Comparison of ENCODE assay signal across 8 cellular contexts in genomic region chr7:150375662-150376521, GRCh38. TPM values are rescaled to one million over a fixed set of nuclear protein-coding genes. Genes with fewer than 3 reads are reported as not detected.
DNase-seq lines count a peak whose midpoint lies in the region; ATAC-seq and TF ChIP-seq lines count a peak whose summit lies in the region.

No MANE protein-coding gene starts in this region.

- CTCF ChIA-PET in PC-3 (lab: Charles Lee), result no interaction called here

- intact Hi-C loops in stomach (cut with DNase I; ENCODE audit: low total_unique reads) (no loop called here), left cardiac atrium (cut with DNase I) (no loop called here), PC-3 (cut with micrococcal nuclease) (loop anchor here (5.0 kb wide), 1 partner anchor 54 kb away; the partner anchor contains the start of genes ACTR3C and LRRC61)

- no peak for TF ChIP-seq EP300 in stomach (IDR thresholded peaks at IDR 0.05)

- no peaks in the 10 kb centered on the region for H3K9me3 ChIP-seq in Peyer's patch
- no peaks in the 10 kb centered on the region for H3K9me3 ChIP-seq in stomach
- no peaks in the 10 kb centered on the region for H3K9me3 ChIP-seq in PC-3 (ENCODE audit: low read length)

- WGBS in stomach, 5 donors, result 62 to 76% (median 67%) methylated on average over 10 of the region's 10 CpGs

- H3K36me3 ChIP-seq in Peyer's patch, result peaks cover 0 to 32% (median 0%) of the 10 kb centered on the region in 3 donors
- peaks cover 29 to 46% (median 40%) of the 10 kb centered on the region in 4 donors for H3K36me3 ChIP-seq in stomach
- H3K36me3 ChIP-seq in PC-3 (ENCODE audit: low read depth, low read length), result no peaks in the 10 kb centered on the region

- peaks cover 29% of the 10 kb centered on the region for H3K79me2 ChIP-seq in PC-3 (ENCODE audit: low read length)

- H3K4me1 ChIP-seq in Peyer's patch, result peaks cover 0 to 65% (median 2%) of the 10 kb centered on the region in 4 donors
- H3K4me1 ChIP-seq in stomach, result peaks cover 19 to 80% (median 68%) of the 10 kb centered on the region in 4 donors
- H3K4me1 ChIP-seq in PC-3 (ENCODE audit: insufficient read depth, low read length), result peaks cover 16% of the 10 kb centered on the region

- H3K9ac ChIP-seq in PC-3 (ENCODE audit: low read length), result no peak overlapping the region

- no peak overlapping the region for H3K4me3 ChIP-seq in Peyer's patch
- H3K4me3 ChIP-seq in stomach, result no peak overlapping the region
- no peak overlapping the region for H3K4me3 ChIP-seq in PC-3 (ENCODE audit: low read length)

- H3K27ac ChIP-seq in Peyer's patch, result peak overlapping the region in 3 of 4 donors; percentile 10 to 94 (median 68)
- peak overlapping the region in 3 of 5 donors; percentile 91 to 92 (median 91) for H3K27ac ChIP-seq in stomach
- no peak overlapping the region for H3K27ac ChIP-seq in PC-3 (ENCODE audit: low read length)

- POLR2A ChIA-PET in PC-3 (lab: Charles Lee; ENCODE audit: unreplicated experiment), result no interaction called here

- no peaks in the 10 kb centered on the region for H3K9me2 ChIP-seq in PC-3 (replicated peaks; ENCODE audit: low read length)

- peak; percentile 56 to 63 for DNase-seq in activated CD4-positive, alpha-beta T cell treated with anti-CD3 and anti-CD28 coated beads for 4 hours
- no peak for DNase-seq in activated CD4-positive, alpha-beta T cell treated with anti-CD3 and anti-CD28 coated beads for 1 hour
- peak in 1 of 3 donors; percentile 46 for DNase-seq in Peyer's patch
- peak; percentile 59 for DNase-seq in germinal center (ENCODE audit: low spot score)
- no peak for DNase-seq in stomach
- DNase-seq in left cardiac atrium, result no peak
- DNase-seq in PC-3, result no peak

- H3K4me2 ChIP-seq in PC-3 (ENCODE audit: low read length), result no peak overlapping the region

- H2AFZ ChIP-seq in PC-3 (ENCODE audit: low read length), result no peak overlapping the region

- ATAC-seq in left cardiac atrium (no peak), PC-3 (no peak), GM18498 (IDR thresholded peaks at IDR 0.05; ENCODE audit: unreplicated experiment) (no peak)

- TF ChIP-seq POLR2A in Peyer's patch (IDR thresholded peaks at IDR 0.05) (no peak), stomach (IDR thresholded peaks at IDR 0.05) (no peak)

- BruUV-seq in PC-3 (replicated peaks; lab: Mats Ljungman, UMichigan), result no TSS peak

- H4K20me1 ChIP-seq in PC-3 (ENCODE audit: low read length), result no peaks in the 10 kb centered on the region

- H3K27me3 ChIP-seq in Peyer's patch, result no peaks in the 10 kb centered on the region
- no peaks in the 10 kb centered on the region for H3K27me3 ChIP-seq in stomach
- H3K27me3 ChIP-seq in PC-3 (ENCODE audit: low read length), result no peaks in the 10 kb centered on the region

- peaks cover 5% of the 10 kb centered on the region for H3F3A ChIP-seq in PC-3 (ENCODE audit: low read length, unreplicated experiment)

- TF ChIP-seq CTCF in Peyer's patch (IDR thresholded peaks at IDR 0.05) (no peak), stomach (IDR thresholded peaks at IDR 0.05) (no peak), PC-3 (conservative IDR thresholded peaks at IDR 0.05; ENCODE audit: low read depth, low read length) (no peak)

RNA-seq across cellular contexts. Expression of gene ZNF775, which starts 3.2 kb away (rescaled TPM):
- total RNA-seq in Peyer's patch (1 to 10 TPM; 1.7 to 2.8 (median 2.5) TPM), stomach (10 to 100 TPM in 2 of 5 donors, 1 to 10 TPM in 1, not detected in 2; 2.0 to 17.0 (median 14.8) TPM), left cardiac atrium (1 to 10 TPM; 3.8 to 4.2 TPM), PC-3 (2014; rRNA removed) (3.7 and 4.7 TPM in 2 replicates)
- polyA plus RNA-seq in stomach, result 1 to 10 TPM; 1.8 to 2.6 (median 2.4) TPM

RNA-seq across cellular contexts. Expression of gene REPIN1, which starts 7.3 kb away (rescaled TPM):
- total RNA-seq in Peyer's patch (100 to 1,000 TPM; 138 to 209 (median 159) TPM), stomach (100 to 1,000 TPM in 3 of 5 donors, 10 to 100 TPM in 2; 44.2 to 298 (median 104) TPM), left cardiac atrium (100 to 1,000 TPM; 100 to 108 TPM), PC-3 (2014; rRNA removed) (124 and 153 TPM in 2 replicates)
- polyA plus RNA-seq in stomach, result 10 to 100 TPM; 35.9 to 41.5 (median 36.4) TPM

RNA-seq across cellular contexts. Expression of gene RARRES2, which starts 34.5 kb away (rescaled TPM):
- 10 to 100 TPM; 21.5 to 99.9 (median 27.1) TPM for total RNA-seq in Peyer's patch
- 100 to 1,000 TPM in 1 of 5 donors, 10 to 100 TPM in 4; 33.5 to 244 (median 70.9) TPM for total RNA-seq in stomach
- polyA plus RNA-seq in stomach, result 100 to 1,000 TPM; 161 to 232 (median 197) TPM
- total RNA-seq in left cardiac atrium, result 100 to 1,000 TPM in 1 of 2 donors, 10 to 100 TPM in 1; 86.4 to 178 TPM
- 1.6 TPM in 1 of 2 replicates, not detected in the other for total RNA-seq in PC-3 (2014; rRNA removed)

RNA-seq across cellular contexts. Expression of gene ACTR3C, which starts 52.5 kb away (rescaled TPM):
- total RNA-seq in Peyer's patch (10 to 100 TPM; 34.5 to 70.4 (median 56.8) TPM), stomach (10 to 100 TPM in 3 of 5 donors, 1 to 10 TPM in 2; 2.3 to 68.7 (median 16.2) TPM), left cardiac atrium (1 to 10 TPM; 3.7 to 4.9 TPM), PC-3 (2014; rRNA removed) (7.8 and 10.8 TPM in 2 replicates)
- 10 to 100 TPM in 1 of 3 donors, 1 to 10 TPM in 2; 3.1 to 10.1 (median 7.0) TPM for polyA plus RNA-seq in stomach

RNA-seq across cellular contexts. Expression of gene LRRC61, which starts 52.7 kb away (rescaled TPM):
- total RNA-seq in Peyer's patch (10 to 100 TPM; 19.3 to 22.1 (median 20.0) TPM), stomach (10 to 100 TPM in 3 of 5 donors, not detected in 2; 11.6 to 15.9 (median 14.2) TPM), left cardiac atrium (1 to 10 TPM; 4.3 to 5.7 TPM), PC-3 (2014; rRNA removed) (15.1 and 16.4 TPM in 2 replicates)
- polyA plus RNA-seq in stomach, result 1 to 10 TPM; 5.6 to 7.6 (median 7.4) TPM

Comparison
In these comparisons a context has a peak if more than half of its experiments do, and no peak if none do; other contexts are left out.
1. DNase-seq: peak in activated CD4-positive, alpha-beta T cell treated with anti-CD3 and anti-CD28 coated beads for 4 hours (2 of 2) and germinal center (single experiment); none in activated CD4-positive, alpha-beta T cell treated with anti-CD3 and anti-CD28 coated beads for 1 hour (single experiment), stomach (single experiment), left cardiac atrium (single experiment) and PC-3 (single experiment).